Comparison of ENCODE assay signal across 19 cellular contexts in genomic region chr13:34678154-34678553, GRCh38.
DNase-seq lines count a peak whose midpoint lies in the region; TF ChIP-seq lines count a peak whose summit lies in the region.
"Had no signal": no experiment of that assay in that cellular context is flagged by ENCODE, and none has a peak within 500 bp of the region (broad histone marks: within the 10 kb centered on the region; RNA-seq: fewer than 3 reads in every experiment).

No MANE protein-coding gene starts in this region.

- H3K27ac Mint-ChIP-seq in activated naive CD4-positive, alpha-beta T cell treated with anti-CD3 and anti-CD28 coated beads, Interleukin-2, amount 10 ng/mL, durations not matched to agents 7 days and 5 days, result no peak overlapping the region
- H3K27ac Mint-ChIP-seq: activated CD8-positive, alpha-beta T cell treated with anti-CD3 and anti-CD28 coated beads, Interleukin-2, amount 10 ng/mL, durations not matched to agents 7 days and 5 days; activated naive CD8-positive, alpha-beta T cell treated with anti-CD3 and anti-CD28 coated beads, Interleukin-2, amount 50 U/mL, for 24 hours had no signal

- H3K79me2 ChIP-seq in PC-9 (ENCODE audit: low read depth) (no peaks in the 10 kb centered on the region), mammary epithelial cell (ENCODE audit: insufficient read depth, low read length) (no peaks in the 10 kb centered on the region)

- no peak overlapping the region for H3K4me3 Mint-ChIP-seq in activated naive CD4-positive, alpha-beta T cell treated with anti-CD3 and anti-CD28 coated beads, Interleukin-2, amount 10 ng/mL, durations not matched to agents 7 days and 5 days
- H3K4me3 Mint-ChIP-seq: activated CD8-positive, alpha-beta T cell treated with anti-CD3 and anti-CD28 coated beads, Interleukin-2, amount 10 ng/mL, durations not matched to agents 7 days and 5 days; activated naive CD8-positive, alpha-beta T cell treated with anti-CD3 and anti-CD28 coated beads, Interleukin-2, amount 50 U/mL, for 24 hours had no signal

- H3K9me3 ChIP-seq in PC-9 (ENCODE audit: insufficient read depth, low read depth) (peaks cover 13% of the 10 kb centered on the region; the same call in 1 of the 2 replicates), mammary epithelial cell (replicated peaks; ENCODE audit: insufficient read depth, low read length) (no peaks in the 10 kb centered on the region)
- H3K9me3 ChIP-seq: heart right ventricle had no signal

- H4K20me1 ChIP-seq in PC-9 (ENCODE audit: insufficient read depth), result no peaks in the 10 kb centered on the region
- no peaks in the 10 kb centered on the region for H4K20me1 ChIP-seq in mammary epithelial cell (ENCODE audit: insufficient read depth, low read length)

- H3K9me3 Mint-ChIP-seq in activated naive CD4-positive, alpha-beta T cell treated with anti-CD3 and anti-CD28 coated beads, Interleukin-2, amount 10 ng/mL, durations not matched to agents 7 days and 5 days, result peaks cover 2% of the 10 kb centered on the region

- TF ChIP-seq CTCF in PC-9 (conservative IDR thresholded peaks at IDR 0.05) (no peak), mammary epithelial cell (conservative IDR thresholded peaks at IDR 0.05 in 1 of 2, IDR thresholded peaks at IDR 0.05 in 1 of 2; ENCODE audit: extremely low read depth in 1 of 2, insufficient read depth in 1 of 2, low read depth in 1 of 2, low read length in 2 of 2) (no peak)

- H3K4me1 ChIP-seq in PC-9 (replicated peaks; ENCODE audit: insufficient read depth) (no peaks in the 10 kb centered on the region; the same call in 1 of the 2 replicates), mammary epithelial cell (ENCODE audit: insufficient read depth, low read length) (no peaks in the 10 kb centered on the region)

- H3K9ac ChIP-seq in mammary epithelial cell (ENCODE audit: insufficient read depth, low read length), result no peak overlapping the region

- 75% methylated on average over 2 of the region's 2 CpGs for WGBS in mammary epithelial cell (ENCODE audit: low coverage, missing lambda C conversion rate)

- DNase-seq in EL, result peak; percentile 67
- DNase-seq in PC-9, result peak; percentile 9 to 70
- DNase-seq in mammary epithelial cell, result peak; percentile 62
- peak; percentile 63 for DNase-seq in iris pigment epithelial cell (ENCODE audit: low read depth)
- no peak for DNase-seq in ecto neural progenitor cell (ENCODE audit: low spot score)
- no peak for DNase-seq in medulla oblongata (ENCODE audit: extremely low spot score)
- DNase-seq in activated naive CD4-positive, alpha-beta T cell treated with anti-CD3 and anti-CD28 coated beads, Interleukin-2, amount 10 ng/mL, durations not matched to agents 7 days and 5 days, result no peak
- no peak for DNase-seq in NCI-H2196 (lab: John Stamatoyannopoulos, UW; ENCODE audit: unreplicated experiment)
- DNase-seq: activated CD8-positive, alpha-beta T cell treated with anti-CD3 and anti-CD28 coated beads, Interleukin-2, amount 10 ng/mL, durations not matched to agents 7 days and 5 days; activated naive CD8-positive, alpha-beta T cell treated with anti-CD3 and anti-CD28 coated beads, Interleukin-2, amount 50 U/mL, for 24 hours; erythroblast; heart right ventricle; kidney; NCI-H1694; NCI-H526; occipital lobe; stimulated activated CD4-positive, alpha-beta T cell treated with anti-CD3 and anti-CD28 coated beads, Interleukin-4, amount 100 ng/mL, for 24 hours; stimulated activated CD8-positive, alpha-beta memory T cell treated with anti-CD3 and anti-CD28 coated beads, Interleukin-4, amount 100 ng/mL, for 48 hours had no signal

- H3K4me2 ChIP-seq in PC-9 (no peak overlapping the region), mammary epithelial cell (ENCODE audit: insufficient read depth, low read depth, low read length) (no peak overlapping the region)

- POLR2A ChIA-PET in PC-9 (lab: Charles Lee; ENCODE audit: unreplicated experiment), result interaction anchor here (0.5 kb wide), 1 partner anchor 12 kb away, joined by 7 read pairs; no protein-coding TSS in a partner anchor

- no peaks in the 10 kb centered on the region; the same call in 1 of the 2 replicates for H3K9me2 ChIP-seq in PC-9 (ENCODE audit: insufficient read depth)

- no peaks in the 10 kb centered on the region for H3K36me3 ChIP-seq in PC-9 (ENCODE audit: low read depth)
- H3K36me3 ChIP-seq in mammary epithelial cell (ENCODE audit: insufficient read depth, low read length), result no peaks in the 10 kb centered on the region
- H3K36me3 ChIP-seq: heart right ventricle had no signal

- no peaks in the 10 kb centered on the region for H3K27me3 Mint-ChIP-seq in activated naive CD4-positive, alpha-beta T cell treated with anti-CD3 and anti-CD28 coated beads, Interleukin-2, amount 10 ng/mL, durations not matched to agents 7 days and 5 days
- H3K27me3 Mint-ChIP-seq: activated naive CD8-positive, alpha-beta T cell treated with anti-CD3 and anti-CD28 coated beads, Interleukin-2, amount 50 U/mL, for 24 hours had no signal

- no peaks in the 10 kb centered on the region for H3K36me3 Mint-ChIP-seq in activated naive CD4-positive, alpha-beta T cell treated with anti-CD3 and anti-CD28 coated beads, Interleukin-2, amount 10 ng/mL, durations not matched to agents 7 days and 5 days

- CTCF ChIA-PET in PC-9 (lab: Charles Lee) (no interaction called here), mammary epithelial cell (lab: Charles Lee; ENCODE audit: low non-redundant PET) (no interaction called here)
- CTCF ChIA-PET in activated naive CD4-positive, alpha-beta T cell treated with anti-CD3 and anti-CD28 coated beads, Interleukin-2, amount 10 ng/mL, durations not matched to agents 7 days and 5 days (lab: Charles Lee), result no interaction called here

- H3K4me3 ChIP-seq in PC-9, result no peak overlapping the region
- H3K4me3 ChIP-seq in mammary epithelial cell (replicated peaks in 1 of 3; ENCODE audit: insufficient read depth in 1 of 3, low read depth in 2 of 3, low read length in 3 of 3), result no peak overlapping the region
- H3K4me3 ChIP-seq: heart right ventricle had no signal

- H3F3A ChIP-seq in PC-9 (ENCODE audit: insufficient read depth, low read depth), result peaks cover 9% of the 10 kb centered on the region; the same call in 1 of the 2 replicates

- H3K27ac ChIP-seq in PC-9 (peak overlapping the region; percentile 12; the same call in 1 of the 2 replicates), mammary epithelial cell (ENCODE audit: insufficient read depth, low read depth, low read length) (no peak overlapping the region)
- H3K27ac ChIP-seq: heart right ventricle, VCaP had no signal

- no TSS peak for BruUV-seq in PC-9 (replicated peaks; lab: Mats Ljungman, UMichigan)
- no TSS peak for BruUV-seq in mammary epithelial cell (replicated peaks; lab: Mats Ljungman, UMichigan)

- H2AFZ ChIP-seq in PC-9, result no peak overlapping the region
- no peak overlapping the region for H2AFZ ChIP-seq in mammary epithelial cell (ENCODE audit: low read depth, low read length)

- in situ Hi-C loops in mammary epithelial cell (cut with MboI; ENCODE audit: low sequenced_read_pairs in 2 of 2), result no loop called here

- dilution Hi-C loops in mammary epithelial cell (cut with HindIII; ENCODE audit: low sequenced_read_pairs), result no loop called here

- no peaks in the 10 kb centered on the region for H3K4me1 Mint-ChIP-seq in activated naive CD4-positive, alpha-beta T cell treated with anti-CD3 and anti-CD28 coated beads, Interleukin-2, amount 10 ng/mL, durations not matched to agents 7 days and 5 days
- H3K4me1 Mint-ChIP-seq: activated naive CD8-positive, alpha-beta T cell treated with anti-CD3 and anti-CD28 coated beads, Interleukin-2, amount 50 U/mL, for 24 hours had no signal

- intact Hi-C loops in PC-9 (cut with micrococcal nuclease; ENCODE audit: unreplicated experiment), result no loop called here
- intact Hi-C loops in mammary epithelial cell (cut with micrococcal nuclease), result no loop called here

- H3K27me3 ChIP-seq in PC-9 (ENCODE audit: insufficient read depth, low read depth), result no peaks in the 10 kb centered on the region
- H3K27me3 ChIP-seq in mammary epithelial cell (ENCODE audit: insufficient read depth, low read length), result no peaks in the 10 kb centered on the region
- H3K27me3 ChIP-seq: heart right ventricle had no signal

Comparison
In these comparisons a context has a peak if more than half of its experiments do, and no peak if none do; other contexts are left out.
1. DNase-seq: peak in EL (single experiment), PC-9 (2 of 2), mammary epithelial cell (single experiment) and iris pigment epithelial cell (single experiment); none in ecto neural progenitor cell (single experiment), medulla oblongata (single experiment), activated naive CD4-positive, alpha-beta T cell treated with anti-CD3 and anti-CD28 coated beads, Interleukin-2, amount 10 ng/mL, durations not matched to agents 7 days and 5 days (single experiment) and NCI-H2196 (single experiment).